Comparison of ENCODE assay signal across 1 cellular context in genomic region chr5:67011422-67011821, GRCh38.
TF ChIP-seq lines count a peak whose summit lies in the region.

No MANE protein-coding gene starts in this region.

TF ChIP-seq in GM23338, 12 proteins besides CTCF, POLR2A, EP300 and RAD21:
- TF ChIP-seq, protein P1, sequence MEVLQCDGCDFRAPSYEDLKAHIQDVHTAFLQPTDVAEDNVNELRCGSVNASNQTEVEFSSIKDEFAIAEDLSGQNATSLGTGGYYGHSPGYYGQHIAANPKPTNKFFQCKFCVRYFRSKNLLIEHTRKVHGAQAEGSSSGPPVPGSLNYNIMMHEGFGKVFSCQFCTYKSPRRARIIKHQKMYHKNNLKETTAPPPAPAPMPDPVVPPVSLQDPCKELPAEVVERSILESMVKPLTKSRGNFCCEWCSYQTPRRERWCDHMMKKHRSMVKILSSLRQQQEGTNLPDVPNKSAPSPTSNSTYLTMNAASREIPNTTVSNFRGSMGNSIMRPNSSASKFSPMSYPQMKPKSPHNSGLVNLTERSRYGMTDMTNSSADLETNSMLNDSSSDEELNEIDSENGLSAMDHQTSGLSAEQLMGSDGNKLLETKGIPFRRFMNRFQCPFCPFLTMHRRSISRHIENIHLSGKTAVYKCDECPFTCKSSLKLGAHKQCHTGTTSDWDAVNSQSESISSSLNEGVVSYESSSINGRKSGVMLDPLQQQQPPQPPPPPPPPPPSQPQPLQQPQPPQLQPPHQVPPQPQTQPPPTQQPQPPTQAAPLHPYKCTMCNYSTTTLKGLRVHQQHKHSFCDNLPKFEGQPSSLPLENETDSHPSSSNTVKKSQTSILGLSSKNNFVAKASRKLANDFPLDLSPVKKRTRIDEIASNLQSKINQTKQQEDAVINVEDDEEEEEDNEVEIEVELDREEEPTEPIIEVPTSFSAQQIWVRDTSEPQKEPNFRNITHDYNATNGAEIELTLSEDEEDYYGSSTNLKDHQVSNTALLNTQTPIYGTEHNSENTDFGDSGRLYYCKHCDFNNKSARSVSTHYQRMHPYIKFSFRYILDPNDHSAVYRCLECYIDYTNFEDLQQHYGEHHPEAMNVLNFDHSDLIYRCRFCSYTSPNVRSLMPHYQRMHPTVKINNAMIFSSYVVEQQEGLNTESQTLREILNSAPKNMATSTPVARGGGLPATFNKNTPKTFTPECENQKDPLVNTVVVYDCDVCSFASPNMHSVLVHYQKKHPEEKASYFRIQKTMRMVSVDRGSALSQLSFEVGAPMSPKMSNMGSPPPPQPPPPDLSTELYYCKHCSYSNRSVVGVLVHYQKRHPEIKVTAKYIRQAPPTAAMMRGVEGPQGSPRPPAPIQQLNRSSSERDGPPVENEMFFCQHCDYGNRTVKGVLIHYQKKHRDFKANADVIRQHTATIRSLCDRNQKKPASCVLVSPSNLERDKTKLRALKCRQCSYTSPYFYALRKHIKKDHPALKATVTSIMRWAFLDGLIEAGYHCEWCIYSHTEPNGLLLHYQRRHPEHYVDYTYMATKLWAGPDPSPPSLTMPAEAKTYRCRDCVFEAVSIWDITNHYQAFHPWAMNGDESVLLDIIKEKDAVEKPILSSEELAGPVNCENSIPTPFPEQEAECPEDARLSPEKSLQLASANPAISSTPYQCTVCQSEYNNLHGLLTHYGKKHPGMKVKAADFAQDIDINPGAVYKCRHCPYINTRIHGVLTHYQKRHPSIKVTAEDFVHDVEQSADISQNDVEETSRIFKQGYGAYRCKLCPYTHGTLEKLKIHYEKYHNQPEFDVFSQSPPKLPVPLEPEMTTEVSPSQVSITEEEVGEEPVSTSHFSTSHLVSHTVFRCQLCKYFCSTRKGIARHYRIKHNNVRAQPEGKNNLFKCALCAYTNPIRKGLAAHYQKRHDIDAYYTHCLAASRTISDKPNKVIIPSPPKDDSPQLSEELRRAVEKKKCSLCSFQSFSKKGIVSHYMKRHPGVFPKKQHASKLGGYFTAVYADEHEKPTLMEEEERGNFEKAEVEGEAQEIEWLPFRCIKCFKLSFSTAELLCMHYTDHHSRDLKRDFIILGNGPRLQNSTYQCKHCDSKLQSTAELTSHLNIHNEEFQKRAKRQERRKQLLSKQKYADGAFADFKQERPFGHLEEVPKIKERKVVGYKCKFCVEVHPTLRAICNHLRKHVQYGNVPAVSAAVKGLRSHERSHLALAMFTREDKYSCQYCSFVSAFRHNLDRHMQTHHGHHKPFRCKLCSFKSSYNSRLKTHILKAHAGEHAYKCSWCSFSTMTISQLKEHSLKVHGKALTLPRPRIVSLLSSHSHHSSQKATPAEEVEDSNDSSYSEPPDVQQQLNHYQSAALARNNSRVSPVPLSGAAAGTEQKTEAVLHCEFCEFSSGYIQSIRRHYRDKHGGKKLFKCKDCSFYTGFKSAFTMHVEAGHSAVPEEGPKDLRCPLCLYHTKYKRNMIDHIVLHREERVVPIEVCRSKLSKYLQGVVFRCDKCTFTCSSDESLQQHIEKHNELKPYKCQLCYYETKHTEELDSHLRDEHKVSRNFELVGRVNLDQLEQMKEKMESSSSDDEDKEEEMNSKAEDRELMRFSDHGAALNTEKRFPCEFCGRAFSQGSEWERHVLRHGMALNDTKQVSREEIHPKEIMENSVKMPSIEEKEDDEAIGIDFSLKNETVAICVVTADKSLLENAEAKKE (CRISPR knock-in tag; IDR thresholded peaks at IDR 0.05), result no peak
- no peak for TF ChIP-seq CREB1 (CRISPR knock-in tag; IDR thresholded peaks at IDR 0.05; ENCODE audit: low read depth)
- no peak for TF ChIP-seq EZH2phosphoT487 (IDR thresholded peaks at IDR 0.05; ENCODE audit: unreplicated experiment)
TF ChIP-seq in GM23338: peak in this region for 0.
